In the genomic region with DNA sequence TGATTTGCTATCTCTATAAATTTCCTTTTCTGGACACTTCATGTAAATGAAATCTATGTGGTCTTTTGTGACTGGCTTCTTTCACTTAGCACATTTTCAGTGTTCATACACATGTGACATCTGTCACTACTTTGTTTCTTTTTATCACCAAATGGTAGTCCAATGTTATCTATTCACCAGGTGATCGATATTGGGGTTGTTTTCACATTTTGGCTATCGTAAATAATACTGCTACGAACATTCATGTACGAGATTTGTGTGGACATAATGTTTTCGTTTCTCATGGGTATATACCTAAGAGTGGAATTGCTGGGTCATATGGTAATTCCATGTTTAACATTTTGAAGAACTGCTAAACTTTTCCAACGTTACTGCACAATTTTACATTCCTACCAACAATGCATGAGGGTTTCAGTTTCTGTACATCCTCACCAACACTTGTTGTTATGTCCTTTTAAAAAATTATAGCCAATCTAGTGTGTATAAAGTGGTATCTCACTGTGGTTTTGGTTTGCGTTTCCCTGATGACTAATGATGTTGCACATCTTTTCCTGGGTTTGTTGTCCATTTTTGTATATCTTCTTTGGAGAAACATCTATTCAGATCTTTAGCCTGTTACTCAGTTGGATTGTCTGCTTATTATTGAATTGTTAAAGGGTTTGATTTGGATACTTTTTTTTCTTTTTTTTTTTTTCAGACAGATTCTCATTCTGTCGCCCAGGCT, we compare ENCODE assay signal across 14 cellular contexts.
"Had no signal": no experiment of that assay in that cellular context is flagged by ENCODE, and none has a peak within 500 bp of the region (broad histone marks: within the 10 kb centered on the region; RNA-seq: fewer than 3 reads in every experiment).

No MANE protein-coding gene starts in this region.

- H3K36me3 ChIP-seq: left lung, thyroid gland, uterus had no signal

- H3K4me1 ChIP-seq: left lung, thyroid gland, uterus had no signal

- H3K9me3 Mint-ChIP-seq: activated CD4-positive, alpha-beta T cell treated with anti-CD3 and anti-CD28 coated beads, Interleukin-2, amount 10 ng/mL, durations not matched to agents 24 days and 14 days; activated CD8-positive, alpha-beta T cell treated with anti-CD3 and anti-CD28 coated beads for 36 hours; activated T-helper 2 cell treated with anti-CD3 and anti-CD28 coated beads, Interferon-gamma antibody, Interleukin-2, Interleukin-4, amounts not matched to agents 10 μg/mL and 5 μg/mL and 100 μg/mL, durations not matched to agents 14 hours and 24 hours and 36 hours; effector memory CD8-positive, alpha-beta T cell had no signal

- H3K27me3 Mint-ChIP-seq: activated CD4-positive, alpha-beta T cell treated with anti-CD3 and anti-CD28 coated beads, Interleukin-2, amount 10 ng/mL, durations not matched to agents 24 days and 14 days; activated CD8-positive, alpha-beta T cell treated with anti-CD3 and anti-CD28 coated beads for 36 hours had no signal

- H3K9me3 ChIP-seq: left lung, thyroid gland, uterus had no signal

- H3K27me3 ChIP-seq: left lung, thyroid gland, uterus had no signal

- H3K27ac ChIP-seq: left lung, thyroid gland, uterus had no signal

- H3K4me1 Mint-ChIP-seq: activated CD4-positive, alpha-beta T cell treated with anti-CD3 and anti-CD28 coated beads, Interleukin-2, amount 10 ng/mL, durations not matched to agents 24 days and 14 days had no signal

- ATAC-seq: activated CD8-positive, alpha-beta T cell treated with anti-CD3 and anti-CD28 coated beads for 36 hours; effector memory CD8-positive, alpha-beta T cell; left lung had no signal

- H3K4me3 ChIP-seq: left lung, thyroid gland, uterus had no signal

- H3K27ac Mint-ChIP-seq: activated CD4-positive, alpha-beta T cell treated with anti-CD3 and anti-CD28 coated beads, Interleukin-2, amount 10 ng/mL, durations not matched to agents 24 days and 14 days; activated CD8-positive, alpha-beta T cell treated with anti-CD3 and anti-CD28 coated beads for 36 hours; activated T-helper 2 cell treated with anti-CD3 and anti-CD28 coated beads, Interferon-gamma antibody, Interleukin-2, Interleukin-4, amounts not matched to agents 10 μg/mL and 5 μg/mL and 100 μg/mL, durations not matched to agents 14 hours and 24 hours and 36 hours; effector memory CD8-positive, alpha-beta T cell had no signal

- H3K4me3 Mint-ChIP-seq: activated CD4-positive, alpha-beta T cell treated with anti-CD3 and anti-CD28 coated beads, Interleukin-2, amount 10 ng/mL, durations not matched to agents 24 days and 14 days; activated CD8-positive, alpha-beta T cell treated with anti-CD3 and anti-CD28 coated beads for 36 hours; effector memory CD8-positive, alpha-beta T cell had no signal

- DNase-seq: activated CD4-positive, alpha-beta T cell treated with anti-CD3 and anti-CD28 coated beads, Interleukin-2, amount 10 ng/mL, durations not matched to agents 24 days and 14 days; activated CD8-positive, alpha-beta T cell treated with anti-CD3 and anti-CD28 coated beads for 36 hours; activated naive CD4-positive, alpha-beta T cell treated with Interleukin-2 at 50 U/mL for 16 hours; activated T-cell treated with anti-CD3 and anti-CD28 coated beads, Interleukin-2, amount 50 U/mL, for 1 hour; effector memory CD8-positive, alpha-beta T cell; left lung; occipital lobe; stimulated activated CD8-positive, alpha-beta memory T cell treated with anti-CD3 and anti-CD28 coated beads, Interleukin-4, amount 100 ng/mL, for 48 hours; stimulated activated naive CD4-positive, alpha-beta T cell; T-helper 1 cell; T-helper 9 cell; thyroid gland; uterus had no signal
